ENCODE assay signal across 19 cellular contexts in genomic region chr7:22269963-22270362, GRCh38.
A peak's percentile ranks its signal among the peaks of the same experiment; 100 is the strongest.
DNase-seq lines count a peak whose midpoint lies in the region; ATAC-seq, FAIRE-seq and TF ChIP-seq lines count a peak whose summit lies in the region.
"Had no signal": no experiment of that assay in that cellular context is flagged by ENCODE, and none has a peak within 500 bp of the region (broad histone marks: within the 10 kb centered on the region; RNA-seq: fewer than 3 reads in every experiment).

No MANE protein-coding gene starts in this region.

- TF ChIP-seq CTCF in HepG2 (CRISPR knock-in tag; IDR thresholded peaks at IDR 0.05), result no peak

- CTCF ChIA-PET in HepG2 (lab: Yijun Ruan, JAX; ENCODE audit: low intra/inter-chr PET ratio, low total read pairs), result no interaction called here

- TF ChIP-seq RAD21 in Ishikawa (IDR thresholded peaks at IDR 0.05; ENCODE audit: low read depth), result no peak
- no peak for TF ChIP-seq RAD21 in HepG2 (CRISPR knock-in tag; IDR thresholded peaks at IDR 0.05)

- DNase-seq in DMS153 (lab: John Stamatoyannopoulos, UW) (peak; percentile 88), NCI-H774 (lab: John Stamatoyannopoulos, UW) (peak; percentile 57), HepG2 (ENCODE audit: low spot score) (peak; percentile 45), NCI-H1436 treated with DMSO at 0.1 percent for 48 hours (lab: John Stamatoyannopoulos, UW) (no peak), GM03348 (ENCODE audit: low spot score) (no peak)
- no peak for DNase-seq in activated CD8-positive, alpha-beta memory T cell treated with anti-CD3 and anti-CD28 coated beads, Interleukin-2, amount 50 U/mL, for 4 hours
- DNase-seq: activated CD4-positive, alpha-beta T cell treated with anti-CD3 and anti-CD28 coated beads, Interleukin-2, amount 10 ng/mL, durations not matched to agents 24 days and 14 days; activated CD8-positive, alpha-beta memory T cell treated with anti-CD3 and anti-CD28 coated beads, Interleukin-2, amount 50 U/mL, for 48 hours; amygdala; caudate nucleus; CD4-positive, CD25-positive, alpha-beta regulatory T cell; MG63; naive thymus-derived CD4-positive, alpha-beta T cell; stimulated activated naive CD4-positive, alpha-beta T cell treated with Interleukin-2 at 50 U/mL for 16 hours had no signal

- no peak overlapping the region for H3K4me2 ChIP-seq in HepG2 (ENCODE audit: low read depth, low read length)

- intact Hi-C loops in HepG2 (cut with micrococcal nuclease; ENCODE audit: unreplicated experiment), result loop anchor here (10.0 kb wide), 1 partner anchor 135 kb away; no protein-coding TSS in a partner anchor

- H4K20me1 ChIP-seq in HepG2 (ENCODE audit: insufficient read depth, low read length), result peaks cover 24% of the 10 kb centered on the region

- FAIRE-seq in HepG2 (lab: Jason Lieb, UNC), result no peak
- FAIRE-seq: HTR-8/SVneo had no signal

- H3K9me3 ChIP-seq in HepG2 (ENCODE audit: low read length), result no peaks in the 10 kb centered on the region
- H3K9me3 ChIP-seq: esophagus muscularis mucosa, MG63 had no signal

- H3K79me2 ChIP-seq in HepG2 (ENCODE audit: insufficient read depth, low read length), result no peaks in the 10 kb centered on the region

- H3K27ac ChIP-seq in HepG2 (ENCODE audit: extremely low read length, insufficient read depth, low read length), result no peak overlapping the region
- H3K27ac ChIP-seq: esophagus muscularis mucosa had no signal

- H3K27me3 ChIP-seq in HepG2 (ENCODE audit: control insufficient read depth in 1 of 2, insufficient read depth in 2 of 2, low read length in 2 of 2), result no peaks in the 10 kb centered on the region
- H3K27me3 ChIP-seq: esophagus muscularis mucosa, MG63 had no signal

- in situ Hi-C loops in HepG2 (cut with HindIII; ENCODE audit: extremely low pct_ligation_motif_present, low pct_unique_long_range_greater_than_20kb), result no loop called here

- H3K4me3 ChIP-seq in HepG2 (replicated peaks in 1 of 3; ENCODE audit: insufficient read depth in 1 of 3, low read depth in 2 of 3, low read length in 3 of 3), result no peak overlapping the region
- H3K4me3 ChIP-seq: esophagus muscularis mucosa, MG63 had no signal

- peaks cover 27% of the 10 kb centered on the region for H3K4me1 ChIP-seq in HepG2 (ENCODE audit: insufficient read depth, low read length)
- H3K4me1 ChIP-seq: esophagus muscularis mucosa had no signal

- H3K9ac ChIP-seq in HepG2 (ENCODE audit: insufficient read depth, low read depth, low read length), result no peak overlapping the region

- 75% methylated on average over 3 of the region's 3 CpGs for WGBS in HepG2 (ENCODE audit: low lambda C conversion rate)

- no peak for TF ChIP-seq POLR2A in HepG2 (IDR thresholded peaks at IDR 0.05; ENCODE audit: insufficient read depth in 1 of 2, low read depth in 2 of 2, low read length in 2 of 2)

- TF ChIP-seq EP300 in Ishikawa (IDR thresholded peaks at IDR 0.05; ENCODE audit: borderline replicate concordance) (no peak), HepG2 (IDR thresholded peaks at IDR 0.05; ENCODE audit: low read depth in 2 of 2, low read length in 2 of 2) (no peak), HepG2 (CRISPR knock-in tag; IDR thresholded peaks at IDR 0.05; ENCODE audit: borderline replicate concordance) (no peak)

- ATAC-seq in HepG2 (peak; percentile 39; the same call in 2 of the 3 replicates), HG03280 (IDR thresholded peaks at IDR 0.05; ENCODE audit: unreplicated experiment) (no peak)
- ATAC-seq: naive thymus-derived CD4-positive, alpha-beta T cell; sciatic nerve had no signal

- H2AFZ ChIP-seq in HepG2 (ENCODE audit: low read length), result no peak overlapping the region

- no TSS peak for BruUV-seq in HepG2 (replicated peaks; lab: Mats Ljungman, UMichigan)

- POLR2A ChIA-PET in HepG2 (lab: Yijun Ruan, JAX), result no interaction called here

- H3K36me3 ChIP-seq in HepG2 (replicated peaks in 1 of 2; ENCODE audit: control insufficient read depth in 1 of 2, insufficient read depth in 2 of 2, low read length in 2 of 2), result peaks cover 8 to 22% of the 10 kb centered on the region in 2 experiments; a peak in 3 of 5 replicates
- H3K36me3 ChIP-seq: esophagus muscularis mucosa, MG63 had no signal

TF ChIP-seq in Ishikawa, 13 proteins besides CTCF, POLR2A, EP300 and RAD21:
- TF ChIP-seq FOXM1 (IDR thresholded peaks at IDR 0.05; ENCODE audit: borderline replicate concordance, low read depth), result no peak
- TF ChIP-seq NFIC (IDR thresholded peaks at IDR 0.05), result peak; percentile 86
- TF ChIP-seq EGR1 (IDR thresholded peaks at IDR 0.05), result no peak
- TF ChIP-seq TEAD4 (IDR thresholded peaks at IDR 0.05), result no peak

TF ChIP-seq in HepG2, 621 proteins besides CTCF, POLR2A, EP300 and RAD21 (continues in another document):
- peak; percentile 95 for TF ChIP-seq ZEB1 (IDR thresholded peaks at IDR 0.05; ENCODE audit: insufficient replicate concordance, low read depth)
- TF ChIP-seq ZSCAN21 (CRISPR knock-in tag; IDR thresholded peaks at IDR 0.05; ENCODE audit: borderline replicate concordance), result no peak
- no peak for TF ChIP-seq SOX13 (IDR thresholded peaks at IDR 0.05)
- TF ChIP-seq SOX13 (CRISPR knock-in tag; conservative IDR thresholded peaks at IDR 0.05 in 1 of 2, IDR thresholded peaks at IDR 0.05 in 1 of 2), result peak in 1 of 2 experiments; percentile 66; a peak in 2 of 4 replicates
- TF ChIP-seq SP140L (CRISPR knock-in tag; IDR thresholded peaks at IDR 0.05; ENCODE audit: borderline replicate concordance), result no peak
- peak; percentile 24; the same call in 1 of the 2 replicates for TF ChIP-seq TBX2 (CRISPR knock-in tag; IDR thresholded peaks at IDR 0.05; ENCODE audit: borderline replicate concordance)
- TF ChIP-seq PAXIP1 (CRISPR knock-in tag; conservative IDR thresholded peaks at IDR 0.05), result 0 out of 2 replicates have a peak, but pooled peaks have one; percentile 26
- no peak for TF ChIP-seq SOX6 (IDR thresholded peaks at IDR 0.05)
- TF ChIP-seq SOX6 (CRISPR knock-in tag; IDR thresholded peaks at IDR 0.05), result peak; percentile 57
- no peak for TF ChIP-seq RCOR2 (CRISPR knock-in tag; IDR thresholded peaks at IDR 0.05)
- no peak for TF ChIP-seq TBX3 (IDR thresholded peaks at IDR 0.05; ENCODE audit: borderline replicate concordance)
- TF ChIP-seq HNF4A (CRISPR knock-in tag; IDR thresholded peaks at IDR 0.05), result peak; percentile 49
- no peak for TF ChIP-seq FOXP1 (IDR thresholded peaks at IDR 0.05)
- peak; percentile 29; the same call in 1 of the 2 replicates for TF ChIP-seq FOXP1 (CRISPR knock-in tag; IDR thresholded peaks at IDR 0.05)
- TF ChIP-seq FOXM1 (CRISPR knock-in tag; IDR thresholded peaks at IDR 0.05), result no peak
- TF ChIP-seq IRF1 (CRISPR knock-in tag; IDR thresholded peaks at IDR 0.05; ENCODE audit: low read depth), result no peak
- TF ChIP-seq PBX2 (CRISPR knock-in tag; IDR thresholded peaks at IDR 0.05), result no peak
- peak; percentile 41; the same call in 1 of the 2 replicates for TF ChIP-seq HNF4G (IDR thresholded peaks at IDR 0.05; ENCODE audit: borderline replicate concordance, low read depth, low read length)
- no peak for TF ChIP-seq HNF4G (CRISPR knock-in tag; IDR thresholded peaks at IDR 0.05; ENCODE audit: borderline replicate concordance, low read depth)
- no peak for TF ChIP-seq NR2C2 (CRISPR knock-in tag; IDR thresholded peaks at IDR 0.05; ENCODE audit: borderline replicate concordance)
- TF ChIP-seq SOX5 (CRISPR knock-in tag; IDR thresholded peaks at IDR 0.05; ENCODE audit: borderline replicate concordance), result peak; percentile 73; the same call in 1 of the 2 replicates
- TF ChIP-seq GFI1 (CRISPR knock-in tag; IDR thresholded peaks at IDR 0.05; ENCODE audit: borderline replicate concordance), result no peak

Comparison
In these comparisons a context has a peak if more than half of its experiments do, and no peak if none do; other contexts are left out.
1. DNase-seq: peak in DMS153 (single experiment), NCI-H774 (single experiment) and HepG2 (single experiment); none in NCI-H1436 treated with DMSO at 0.1 percent for 48 hours (single experiment), activated CD8-positive, alpha-beta memory T cell treated with anti-CD3 and anti-CD28 coated beads, Interleukin-2, amount 50 U/mL, for 4 hours (single experiment) and GM03348 (single experiment).